ENCODE assay signal across 25 cellular contexts in the genomic region with DNA sequence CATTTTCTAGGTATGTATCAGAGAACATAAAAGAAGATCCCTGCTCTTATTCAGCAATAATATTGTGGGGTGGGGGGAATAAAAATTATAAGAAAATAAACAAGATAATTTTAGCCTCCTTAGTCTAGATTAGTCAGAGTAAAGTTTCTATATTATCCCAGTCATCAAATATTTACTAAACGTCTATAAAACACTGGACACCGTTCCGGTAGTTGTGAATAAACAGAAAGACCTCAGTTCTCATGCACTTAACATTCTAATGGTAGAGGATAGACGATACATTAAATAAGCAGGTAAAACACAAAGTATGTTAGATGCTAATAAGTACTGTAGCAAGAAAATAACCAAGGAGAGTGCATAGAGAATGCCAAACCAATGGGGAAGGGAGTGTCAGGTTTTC.
"Had no signal": no experiment of that assay in that cellular context is flagged by ENCODE, and none has a peak within 500 bp of the region (broad histone marks: within the 10 kb centered on the region; RNA-seq: fewer than 3 reads in every experiment).

No MANE protein-coding gene starts in this region.

- H3K4me3 ChIP-seq: colonic mucosa, coronary artery, dorsolateral prefrontal cortex, esophagus muscularis mucosa, esophagus squamous epithelium, gastrocnemius medialis, gastroesophageal sphincter, heart left ventricle, heart right ventricle had no signal

- H3K4me1 ChIP-seq: colonic mucosa, esophagus muscularis mucosa, esophagus squamous epithelium, foreskin keratinocyte, gastrocnemius medialis, gastroesophageal sphincter, heart left ventricle, heart right ventricle had no signal

- H3K9me3 Mint-ChIP-seq: dendritic cell treated with granulocyte-macrophage colony-stimulating factor and Interleukin-4, amounts not matched to agents 40 ng/mL and 50 ng/mL, for 4 days; endodermal cell had no signal

- H3K27ac Mint-ChIP-seq: dendritic cell treated with granulocyte-macrophage colony-stimulating factor and Interleukin-4, amounts not matched to agents 40 ng/mL and 50 ng/mL, for 4 days; effector memory CD8-positive, alpha-beta T cell; endodermal cell had no signal

- H3K4me3 Mint-ChIP-seq: dendritic cell treated with granulocyte-macrophage colony-stimulating factor and Interleukin-4, amounts not matched to agents 40 ng/mL and 50 ng/mL, for 4 days; effector memory CD8-positive, alpha-beta T cell; endodermal cell had no signal

- H3K9me3 ChIP-seq: colonic mucosa, esophagus muscularis mucosa, esophagus squamous epithelium, gastrocnemius medialis, gastroesophageal sphincter, heart left ventricle, heart right ventricle had no signal

- ATAC-seq: effector memory CD8-positive, alpha-beta T cell; esophagus mucosa; foreskin keratinocyte; gastrocnemius medialis; gastroesophageal sphincter; heart left ventricle; heart right ventricle had no signal

- H3K27me3 Mint-ChIP-seq: dendritic cell treated with granulocyte-macrophage colony-stimulating factor and Interleukin-4, amounts not matched to agents 40 ng/mL and 50 ng/mL, for 4 days; effector memory CD8-positive, alpha-beta T cell had no signal

- H3K27me3 ChIP-seq: colonic mucosa, dorsolateral prefrontal cortex, esophagus muscularis mucosa, esophagus squamous epithelium, foreskin keratinocyte, gastrocnemius medialis, gastroesophageal sphincter, heart left ventricle, heart right ventricle had no signal

- H3K36me3 ChIP-seq: colonic mucosa, esophagus muscularis mucosa, esophagus squamous epithelium, gastrocnemius medialis, gastroesophageal sphincter, heart left ventricle, heart right ventricle had no signal

- H3K27ac ChIP-seq: colonic mucosa, coronary artery, dorsolateral prefrontal cortex, epithelial cell of prostate, esophagus muscularis mucosa, esophagus squamous epithelium, foreskin keratinocyte, gastrocnemius medialis, gastroesophageal sphincter, heart left ventricle, heart right ventricle had no signal

- DNase-seq: colonic mucosa; cortex of kidney; dermis blood vessel endothelial cell; dorsolateral prefrontal cortex; effector CD4-positive, alpha-beta T cell; effector CD8-positive, alpha-beta T cell; effector memory CD4-positive, alpha-beta T cell; effector memory CD8-positive, alpha-beta T cell; endodermal cell; erythroblast; esophagus squamous epithelium; foreskin fibroblast; foreskin keratinocyte; foreskin melanocyte; gastrocnemius medialis; glutamatergic neuron; head of caudate nucleus; heart left ventricle; heart right ventricle had no signal
